ENCODE assay signal across 1 cellular context in the genomic region with DNA sequence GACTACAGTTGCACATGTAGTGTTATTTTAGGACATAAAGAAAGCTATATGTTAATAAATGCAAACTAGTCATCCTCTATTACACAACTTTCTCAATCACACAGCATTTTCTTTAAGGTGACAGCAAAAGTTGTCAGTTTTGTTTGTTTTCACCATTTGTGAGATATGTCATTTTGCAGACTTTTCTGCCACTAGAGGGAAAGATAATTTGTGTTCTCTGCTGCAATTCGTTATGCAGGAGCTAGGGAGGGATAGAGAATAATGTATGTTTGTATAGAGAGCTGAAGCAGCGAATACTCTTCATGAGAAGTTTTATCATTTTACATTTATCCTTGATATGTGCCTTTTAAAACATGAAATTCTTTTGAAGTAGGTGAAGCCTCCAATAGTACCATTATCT.
TF ChIP-seq lines count a peak whose summit lies in the region.

No MANE protein-coding gene starts in this region.

TF ChIP-seq in H1, 55 proteins besides CTCF, POLR2A, EP300 and RAD21:
- no peak for TF ChIP-seq TBP (IDR thresholded peaks at IDR 0.05; ENCODE audit: low read depth, low read length)
- TF ChIP-seq CBX5 (IDR thresholded peaks at IDR 0.05; ENCODE audit: low read depth, low read length): no peak
- TF ChIP-seq ZNF274 (IDR thresholded peaks at IDR 0.05; ENCODE audit: borderline replicate concordance, extremely low read depth, low read length): no peak
- TF ChIP-seq POU5F1 (IDR thresholded peaks at IDR 0.05; ENCODE audit: low read depth, low read length): no peak
- TF ChIP-seq ATF2 (IDR thresholded peaks at IDR 0.05; ENCODE audit: low read length): no peak
TF ChIP-seq in H1: peak in this region for 0.
